In the genomic region with DNA sequence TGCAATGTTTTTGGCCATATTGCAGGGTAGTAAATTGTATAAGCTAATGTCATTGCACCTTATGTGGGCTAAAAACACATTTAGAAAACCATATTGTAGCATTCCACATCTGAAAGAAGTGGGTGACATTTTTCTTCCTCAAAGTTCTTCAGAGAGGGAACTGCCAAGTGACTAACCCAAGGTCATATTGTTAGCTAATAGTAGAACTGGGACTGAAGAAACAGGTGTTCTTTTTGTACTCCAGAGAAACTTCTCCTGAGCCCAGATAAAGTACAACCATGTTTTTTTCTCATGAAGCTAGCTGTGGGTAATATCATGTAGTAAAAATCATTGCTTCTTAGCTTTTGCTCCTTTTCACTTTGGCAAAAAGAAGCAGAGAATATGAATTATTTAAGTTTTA, we compare ENCODE assay signal across 11 cellular contexts.
"Had no signal": no experiment of that assay in that cellular context is flagged by ENCODE, and none has a peak within 500 bp of the region (broad histone marks: within the 10 kb centered on the region; RNA-seq: fewer than 3 reads in every experiment).

No MANE protein-coding gene starts in this region.

- ATAC-seq: GM23338, HCT116 had no signal

- FAIRE-seq: H1, H54 had no signal

- DNase-seq: GM23248, GOT3, H7, H9, HCEC 1CT, HFFc6 had no signal

- H3K9me3 ChIP-seq: HAP-1 had no signal

- H3K4me1 ChIP-seq: HAP-1 had no signal

- H3K4me3 ChIP-seq: GM23248, GM23338, HAP-1 had no signal

- H3K27ac ChIP-seq: GM23248 had no signal

- H3K36me3 ChIP-seq: HAP-1 had no signal
